21 cellular contexts compared by ENCODE assay signal in genomic region chr1:30270468-30270867, GRCh38.
DNase-seq lines count a peak whose midpoint lies in the region; ATAC-seq, FAIRE-seq and TF ChIP-seq lines count a peak whose summit lies in the region.
"Had no signal": no experiment of that assay in that cellular context is flagged by ENCODE, and none has a peak within 500 bp of the region (broad histone marks: within the 10 kb centered on the region; RNA-seq: fewer than 3 reads in every experiment).

No MANE protein-coding gene starts in this region.

- BruUV-seq in K562 (replicated peaks; lab: Mats Ljungman, UMichigan) = no TSS peak

- POLR2A ChIA-PET in K562 (lab: Yijun Ruan, JAX) = no interaction called here

- H3K36me3 Mint-ChIP-seq in type B pancreatic cell = no peaks in the 10 kb centered on the region
- H3K36me3 Mint-ChIP-seq: CD8-positive, alpha-beta T cell had no signal

- no peaks in the 10 kb centered on the region for H3K4me1 Mint-ChIP-seq in type B pancreatic cell (ENCODE audit: unreplicated experiment)

- H3K9me3 Mint-ChIP-seq in type B pancreatic cell = no peaks in the 10 kb centered on the region
- H3K9me3 Mint-ChIP-seq: CD8-positive, alpha-beta T cell had no signal

- H3K9me1 ChIP-seq in K562 (ENCODE audit: control insufficient read depth, insufficient read depth, low read length) = peaks cover 2% of the 10 kb centered on the region

- H3K27me3 Mint-ChIP-seq in type B pancreatic cell = peaks cover 32% of the 10 kb centered on the region

- in situ Hi-C loops in K562 (cut with MboI) (no loop called here), ACHN (cut with HindIII; ENCODE audit: low pct_ligation_motif_present, low pct_unique_long_range_greater_than_20kb, low sequenced_read_pairs) (no loop called here)

- H3K27ac ChIP-seq in left ventricle myocardium inferior (replicated peaks) (no peak overlapping the region), K562 (ENCODE audit: extremely low read depth, low read depth, low read length) (no peak overlapping the region), spleen (no peak overlapping the region), testis (no peak overlapping the region)
- H3K27ac ChIP-seq: C4-2B had no signal

- no peak overlapping the region for H3K4me2 ChIP-seq in K562 (ENCODE audit: insufficient read depth, low read length)

- H2AFZ ChIP-seq in K562 (ENCODE audit: low read depth, low read length) = no peak overlapping the region

- FAIRE-seq in K562 (lab: Jason Lieb, UNC) = no peak
- FAIRE-seq: D721Med, G401.6, GM12891, GM19239, H54 had no signal

- no peaks in the 10 kb centered on the region for H3K9me3 ChIP-seq in left ventricle myocardium inferior (replicated peaks)
- no peaks in the 10 kb centered on the region for H3K9me3 ChIP-seq in K562 (replicated peaks; ENCODE audit: control insufficient read depth, insufficient read depth, low read depth, low read length)
- H3K9me3 ChIP-seq in spleen = peaks cover 0 to 15% (median 0%) of the 10 kb centered on the region in 8 donors
- no peaks in the 10 kb centered on the region for H3K9me3 ChIP-seq in testis

- H3K4me1 ChIP-seq in left ventricle myocardium inferior = no peaks in the 10 kb centered on the region
- no peaks in the 10 kb centered on the region for H3K4me1 ChIP-seq in K562 (replicated peaks in 1 of 2; ENCODE audit: control insufficient read depth in 2 of 2, insufficient read depth in 2 of 2, low read length in 2 of 2)
- H3K4me1 ChIP-seq in spleen = no peaks in the 10 kb centered on the region
- no peaks in the 10 kb centered on the region for H3K4me1 ChIP-seq in testis

- CTCF ChIA-PET in K562 (lab: Yijun Ruan, JAX; ENCODE audit: low intra/inter-chr PET ratio) = no interaction called here

- no peaks in the 10 kb centered on the region for H3K36me3 ChIP-seq in left ventricle myocardium inferior
- no peaks in the 10 kb centered on the region for H3K36me3 ChIP-seq in K562 (ENCODE audit: control insufficient read depth, insufficient read depth, low read length)
- no peaks in the 10 kb centered on the region for H3K36me3 ChIP-seq in spleen
- no peaks in the 10 kb centered on the region for H3K36me3 ChIP-seq in testis (ENCODE audit: low read depth, missing control alignments)

- 0% methylated on average over 1 of the region's 1 CpG for WGBS in K562 (ENCODE audit: insufficient coverage, low coverage, missing lambda C conversion rate)
- WGBS in spleen, 5 donors = 71 to 94% (median 75%) methylated on average over 1 of the region's 1 CpG
- WGBS in testis, 2 donors = 88 to 94% methylated on average over 1 of the region's 1 CpG

- no peak for TF ChIP-seq EP300 in K562 (IDR thresholded peaks at IDR 0.05; ENCODE audit: low read length)

- DNase-seq in cardiac septum (ENCODE audit: low spot score) (peak; percentile 19), left ventricle myocardium inferior (no peak), K562 (ENCODE audit: extremely low read depth in 1 of 4, low spot score in 3 of 4) (no peak), islet precursor cell (peak; percentile 37), spleen (peak; percentile 6), testis (no peak), type B pancreatic cell (ENCODE audit: extremely low spot score, unreplicated experiment) (no peak), ACHN (no peak)
- DNase-seq: 8988T; CD8-positive, alpha-beta T cell; COR-L47; DMS153; DMS79 treated with DMSO at 0.1 percent for 48 hours; EL had no signal

- H3K27me3 ChIP-seq in left ventricle myocardium inferior (ENCODE audit: low read depth) (peaks cover 85% of the 10 kb centered on the region), K562 (ENCODE audit: control insufficient read depth in 2 of 2, insufficient read depth in 2 of 2, low read length in 2 of 2) (peaks cover 0 to 6% of the 10 kb centered on the region in 2 experiments; a peak in 1 of 5 replicates), spleen (replicated peaks in 1 of 7) (peaks cover 0 to 55% (median 0%) of the 10 kb centered on the region in 7 donors), testis (no peaks in the 10 kb centered on the region)

- H3K4me3 ChIP-seq in left ventricle myocardium inferior (no peak overlapping the region), K562 (no peak overlapping the region), spleen (no peak overlapping the region), testis (no peak overlapping the region)

- no peak for TF ChIP-seq CTCF in left ventricle myocardium inferior (IDR thresholded peaks at IDR 0.05; ENCODE audit: borderline replicate concordance)
- no peak for TF ChIP-seq CTCF in K562 (IDR thresholded peaks at IDR 0.05 in 2 of 3, conservative IDR thresholded peaks at IDR 0.05 in 1 of 3; ENCODE audit: insufficient read depth in 2 of 3, low read depth in 1 of 3, low read length in 3 of 3)
- no peak for TF ChIP-seq CTCF in spleen (IDR thresholded peaks at IDR 0.05 in 8 of 11, conservative IDR thresholded peaks at IDR 0.05 in 3 of 11)
- no peak for TF ChIP-seq CTCF in testis (IDR thresholded peaks at IDR 0.05)
- TF ChIP-seq CTCF in type B pancreatic cell (conservative IDR thresholded peaks at IDR 0.05) = no peak

- no peak overlapping the region for H3K4me3 Mint-ChIP-seq in type B pancreatic cell
- H3K4me3 Mint-ChIP-seq: CD8-positive, alpha-beta T cell had no signal

- no peak for ATAC-seq in K562
- ATAC-seq: CD8-positive, alpha-beta T cell; HCT116 had no signal

- no peaks in the 10 kb centered on the region for H3K79me2 ChIP-seq in K562 (ENCODE audit: control insufficient read depth, insufficient read depth, low read length)

- intact Hi-C loops in cardiac septum (cut with DNase I) = no loop called here
- intact Hi-C loops in left ventricle myocardium inferior (cut with micrococcal nuclease) = no loop called here
- intact Hi-C loops in K562 (cut with micrococcal nuclease) = no loop called here
- intact Hi-C loops in spleen (cut with DNase I; ENCODE audit: low total_unique reads) = no loop called here
- intact Hi-C loops in testis (cut with DNase I; ENCODE audit: low total_unique reads) = no loop called here

- no peak overlapping the region for H3K9ac ChIP-seq in K562 (ENCODE audit: insufficient read depth in 1 of 2, low read depth in 2 of 2, low read length in 2 of 2)

- H4K20me1 ChIP-seq in K562 (replicated peaks; ENCODE audit: control insufficient read depth, insufficient read depth, low read length) = no peaks in the 10 kb centered on the region

- no peak for TF ChIP-seq POLR2A in K562 (conservative IDR thresholded peaks at IDR 0.05)
- no peak for TF ChIP-seq POLR2A in spleen (IDR thresholded peaks at IDR 0.05)
- TF ChIP-seq POLR2A in testis (IDR thresholded peaks at IDR 0.05) = no peak

- TF ChIP-seq RAD21 in K562 (CRISPR knock-in tag; conservative IDR thresholded peaks at IDR 0.05 in 1 of 2, IDR thresholded peaks at IDR 0.05 in 1 of 2) = no peak

- H3K27ac Mint-ChIP-seq in type B pancreatic cell = no peak overlapping the region
- H3K27ac Mint-ChIP-seq: CD8-positive, alpha-beta T cell had no signal

TF ChIP-seq in K562, 482 proteins besides CTCF, POLR2A, EP300 and RAD21:
- TF ChIP-seq ZKSCAN8 (CRISPR knock-in tag; IDR thresholded peaks at IDR 0.05) (no peak), ZEB2 (IDR thresholded peaks at IDR 0.05) (peak; percentile 39; the same call in 1 of the 2 replicates)

Comparison
In these comparisons a context has a peak if more than half of its experiments do, and no peak if none do; other contexts are left out.
1. DNase-seq: peak in cardiac septum (single experiment), islet precursor cell (single experiment) and spleen (single experiment); none in left ventricle myocardium inferior (single experiment), K562 (0 of 4), testis (single experiment), type B pancreatic cell (single experiment) and ACHN (single experiment).